17 cellular contexts compared by ENCODE assay signal in the genomic region with DNA sequence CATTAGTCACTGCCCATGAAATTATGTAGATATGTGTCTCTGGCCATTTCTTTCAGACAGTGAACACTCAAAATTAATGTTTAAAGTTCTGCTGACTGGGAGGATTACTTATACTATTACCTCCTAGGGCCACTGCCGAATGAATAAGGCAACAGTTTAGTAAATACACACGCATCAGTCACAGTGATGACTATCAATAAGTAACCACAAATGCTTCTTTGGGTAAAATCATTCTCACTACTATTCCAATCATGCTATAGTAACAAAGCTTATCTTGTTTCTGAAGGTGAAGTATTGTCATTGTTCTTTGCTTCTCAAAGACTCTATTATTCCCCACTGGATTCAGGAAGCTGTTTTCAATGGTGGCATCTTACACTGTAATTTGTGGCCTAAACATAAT.
"Had no signal": no experiment of that assay in that cellular context is flagged by ENCODE, and none has a peak within 500 bp of the region (broad histone marks: within the 10 kb centered on the region; RNA-seq: fewer than 3 reads in every experiment).

No MANE protein-coding gene starts in this region.

- ATAC-seq: activated naive CD4-positive, alpha-beta T cell treated with anti-CD3 and anti-CD28 coated beads, Interleukin-2, amount 50 U/mL, for 72 hours; foreskin keratinocyte; natural killer cell treated with Interleukin-12 subunit alpha and Interleukin-12 subunit beta and Interleukin-15 and Interleukin-18, amount 100 ng/mL, for 72 hours; psoas muscle; right cardiac atrium; stimulated activated naive CD8-positive, alpha-beta T cell treated with anti-CD3 and anti-CD28 coated beads, Interleukin-15, Interleukin-2, amounts not matched to agents 100 U/mL and 50 U/mL, for 24 hours; WTC11 had no signal

- H3K27ac ChIP-seq: foreskin keratinocyte, left ventricle myocardium inferior, psoas muscle, tibial nerve had no signal

- DNase-seq: activated gamma-delta T cell treated with Interleukin-2 at 50 U/mL for 16 hours; activated T-cell treated with anti-CD3 and anti-CD28 coated beads, Interleukin-2, amount 50 U/mL, for 1 hour; aorta; dermis blood vessel endothelial cell; effector memory CD4-positive, alpha-beta T cell; foreskin keratinocyte; glutamatergic neuron; left ventricle myocardium inferior; psoas muscle; right cardiac atrium; stimulated activated CD4-positive, alpha-beta T cell treated with anti-CD3 and anti-CD28 coated beads, Interleukin-4, amount 100 ng/mL, for 4 hours; stimulated activated naive CD8-positive, alpha-beta T cell treated with anti-CD3 and anti-CD28 coated beads, Interleukin-15, Interleukin-2, amounts not matched to agents 100 U/mL and 50 U/mL, for 24 hours; T-helper 9 cell had no signal
